18 cellular contexts compared by ENCODE assay signal in the genomic region with DNA sequence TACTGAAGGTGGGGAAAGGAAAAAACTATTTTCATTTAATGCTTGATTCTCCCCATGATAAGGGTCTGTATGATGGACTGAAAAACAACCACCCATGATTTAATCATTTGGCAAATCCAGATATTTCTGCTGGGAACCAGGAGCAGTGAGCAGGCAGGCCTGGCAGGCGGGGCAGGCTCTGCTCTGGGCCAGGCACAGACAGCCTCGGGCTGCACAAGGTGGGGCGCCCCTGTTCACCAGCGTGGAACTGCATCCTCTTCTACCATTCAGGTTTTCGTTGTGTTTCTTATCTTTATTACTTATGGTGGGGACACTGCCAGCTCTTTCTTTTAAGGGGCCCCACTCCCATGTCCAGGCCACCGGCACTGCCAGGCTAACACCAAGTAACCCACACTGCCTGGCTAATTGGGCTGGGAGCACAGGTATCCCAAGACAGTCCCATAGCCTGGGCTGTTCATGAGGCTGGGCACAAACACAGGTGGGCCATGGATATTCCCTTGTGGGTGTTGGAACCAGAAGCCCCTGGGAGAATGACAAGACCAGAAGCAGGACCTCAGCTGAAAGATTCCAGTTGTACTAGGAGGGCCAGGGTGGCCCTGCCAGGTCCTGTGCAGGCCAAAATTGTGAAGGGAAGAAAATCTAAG. TPM values are rescaled to one million over a fixed set of nuclear protein-coding genes. Genes with fewer than 3 reads are reported as not detected.
DNase-seq lines count a peak whose midpoint lies in the region; ATAC-seq and TF ChIP-seq lines count a peak whose summit lies in the region.
"Had no signal": no experiment of that assay in that cellular context is flagged by ENCODE, and none has a peak within 500 bp of the region (broad histone marks: within the 10 kb centered on the region; RNA-seq: fewer than 3 reads in every experiment).

No MANE protein-coding gene starts in this region.

- H3K4me1 ChIP-seq in mammary epithelial cell (ENCODE audit: insufficient read depth, low read length) (peaks cover 18% of the 10 kb centered on the region), breast epithelium (peaks cover 0 to 4% of the 10 kb centered on the region in 2 donors)
- H3K4me1 ChIP-seq: adrenal gland had no signal

- H3K9me3 Mint-ChIP-seq in brain: no peaks in the 10 kb centered on the region
- H3K9me3 Mint-ChIP-seq in memory B cell: no peaks in the 10 kb centered on the region
- no peaks in the 10 kb centered on the region for H3K9me3 Mint-ChIP-seq in stimulated activated memory B cell treated with anti-CD40 and anti-IgM and Interleukin-4, amounts not matched to agents 10 μg/mL and 1 μg/mL and 100 μg/mL, for 72 hours
- H3K9me3 Mint-ChIP-seq: activated CD8-positive, alpha-beta T cell treated with anti-CD3 and anti-CD28 coated beads for 36 hours had no signal

- peak overlapping the region in 1 of 5 experiments; percentile 77 for H3K4me3 Mint-ChIP-seq in brain
- no peak overlapping the region for H3K4me3 Mint-ChIP-seq in memory B cell
- no peak overlapping the region for H3K4me3 Mint-ChIP-seq in stimulated activated memory B cell treated with anti-CD40 and anti-IgM and Interleukin-4, amounts not matched to agents 10 μg/mL and 1 μg/mL and 100 μg/mL, for 72 hours
- H3K4me3 Mint-ChIP-seq: activated CD8-positive, alpha-beta T cell treated with anti-CD3 and anti-CD28 coated beads for 36 hours had no signal

- peak overlapping the region; percentile 21 for H2AFZ ChIP-seq in mammary epithelial cell (ENCODE audit: low read depth, low read length)

- CTCF ChIA-PET in mammary epithelial cell (lab: Charles Lee; ENCODE audit: low non-redundant PET): no interaction called here

- 84% methylated on average over 5 of the region's 6 CpGs for WGBS in mammary epithelial cell (ENCODE audit: low coverage, missing lambda C conversion rate)

- BruUV-seq in mammary epithelial cell (replicated peaks; lab: Mats Ljungman, UMichigan): no TSS peak

- TF ChIP-seq POLR2A in breast epithelium (IDR thresholded peaks at IDR 0.05): no peak

- H3K9ac ChIP-seq in mammary epithelial cell (ENCODE audit: insufficient read depth, low read length): no peak overlapping the region

- ATAC-seq in memory B cell (ENCODE audit: low read depth) (peak; percentile 34), HG03354 (IDR thresholded peaks at IDR 0.05; ENCODE audit: poor library complexity, severe bottlenecking, unreplicated experiment) (no peak)
- ATAC-seq in stimulated activated memory B cell treated with anti-CD40 and anti-IgM and Interleukin-4, amounts not matched to agents 10 μg/mL and 1 μg/mL and 100 μg/mL, for 72 hours: peak; percentile 51
- ATAC-seq: activated CD8-positive, alpha-beta T cell treated with anti-CD3 and anti-CD28 coated beads for 36 hours had no signal

- no peaks in the 10 kb centered on the region for H3K27me3 ChIP-seq in mammary epithelial cell (ENCODE audit: insufficient read depth, low read length)
- no peaks in the 10 kb centered on the region for H3K27me3 ChIP-seq in breast epithelium
- H3K27me3 ChIP-seq: adrenal gland, heart right ventricle, MG63, stomach had no signal

- no peak overlapping the region for H3K27ac ChIP-seq in mammary epithelial cell (ENCODE audit: insufficient read depth, low read depth, low read length)
- no peak overlapping the region for H3K27ac ChIP-seq in breast epithelium
- H3K27ac ChIP-seq: adrenal gland had no signal

- dilution Hi-C loops in mammary epithelial cell (cut with HindIII; ENCODE audit: low sequenced_read_pairs): no loop called here

- no peaks in the 10 kb centered on the region for H3K79me2 ChIP-seq in mammary epithelial cell (ENCODE audit: insufficient read depth, low read length)

- H3K27ac Mint-ChIP-seq in brain (peak overlapping the region in 4 of 5 experiments; percentile 13 to 99 (median 95)), memory B cell (no peak overlapping the region)
- no peak overlapping the region for H3K27ac Mint-ChIP-seq in stimulated activated memory B cell treated with anti-CD40 and anti-IgM and Interleukin-4, amounts not matched to agents 10 μg/mL and 1 μg/mL and 100 μg/mL, for 72 hours
- H3K27ac Mint-ChIP-seq: activated CD8-positive, alpha-beta T cell treated with anti-CD3 and anti-CD28 coated beads for 36 hours had no signal

- H3K36me3 ChIP-seq in mammary epithelial cell (ENCODE audit: insufficient read depth, low read length): no peaks in the 10 kb centered on the region
- no peaks in the 10 kb centered on the region for H3K36me3 ChIP-seq in breast epithelium
- H3K36me3 ChIP-seq: adrenal gland, heart right ventricle, MG63, stomach had no signal

- no peak overlapping the region for H3K4me2 ChIP-seq in mammary epithelial cell (ENCODE audit: insufficient read depth, low read depth, low read length)

- DNase-seq in mammary epithelial cell (no peak), breast epithelium (ENCODE audit: low spot score in 2 of 2) (no peak), memory B cell (ENCODE audit: low spot score in 2 of 2) (no peak), NCI-H2196 treated with DMSO at 0.1 percent for 48 hours (lab: John Stamatoyannopoulos, UW; ENCODE audit: unreplicated experiment) (no peak)
- no peak for DNase-seq in activated CD8-positive, alpha-beta memory T cell treated with anti-CD3 and anti-CD28 coated beads, Interleukin-2, amount 50 U/mL, for 48 hours
- DNase-seq: 8988T; activated CD8-positive, alpha-beta T cell treated with anti-CD3 and anti-CD28 coated beads for 36 hours; activated naive CD4-positive, alpha-beta T cell; adrenal gland; AML-193; heart right ventricle; MG63; NCI-H2107; stimulated activated CD4-positive, alpha-beta T cell treated with anti-CD3 and anti-CD28 coated beads, Interleukin-4, amount 100 ng/mL, for 4 hours; stomach had no signal

- H3K4me1 Mint-ChIP-seq in brain: peaks cover 43% of the 10 kb centered on the region
- H3K4me1 Mint-ChIP-seq in memory B cell: no peaks in the 10 kb centered on the region
- H3K4me1 Mint-ChIP-seq in stimulated activated memory B cell treated with anti-CD40 and anti-IgM and Interleukin-4, amounts not matched to agents 10 μg/mL and 1 μg/mL and 100 μg/mL, for 72 hours: no peaks in the 10 kb centered on the region

- in situ Hi-C loops in mammary epithelial cell (cut with MboI; ENCODE audit: low sequenced_read_pairs in 2 of 2): no loop called here

- H3K27me3 Mint-ChIP-seq in brain (no peaks in the 10 kb centered on the region), memory B cell (no peaks in the 10 kb centered on the region)
- no peaks in the 10 kb centered on the region for H3K27me3 Mint-ChIP-seq in stimulated activated memory B cell treated with anti-CD40 and anti-IgM and Interleukin-4, amounts not matched to agents 10 μg/mL and 1 μg/mL and 100 μg/mL, for 72 hours
- H3K27me3 Mint-ChIP-seq: activated CD8-positive, alpha-beta T cell treated with anti-CD3 and anti-CD28 coated beads for 36 hours had no signal

- H3K36me3 Mint-ChIP-seq in brain: no peaks in the 10 kb centered on the region
- no peaks in the 10 kb centered on the region for H3K36me3 Mint-ChIP-seq in memory B cell
- no peaks in the 10 kb centered on the region for H3K36me3 Mint-ChIP-seq in stimulated activated memory B cell treated with anti-CD40 and anti-IgM and Interleukin-4, amounts not matched to agents 10 μg/mL and 1 μg/mL and 100 μg/mL, for 72 hours

- H3K9me3 ChIP-seq in mammary epithelial cell (replicated peaks; ENCODE audit: insufficient read depth, low read length) (no peaks in the 10 kb centered on the region), breast epithelium (no peaks in the 10 kb centered on the region)
- H3K9me3 ChIP-seq: adrenal gland, heart right ventricle, MG63, stomach had no signal

- no peaks in the 10 kb centered on the region for H4K20me1 ChIP-seq in mammary epithelial cell (ENCODE audit: insufficient read depth, low read length)

- intact Hi-C loops in mammary epithelial cell (cut with micrococcal nuclease): no loop called here
- intact Hi-C loops in breast epithelium (cut with DNase I; ENCODE audit: low total_unique reads): no loop called here

- H3K4me3 ChIP-seq in mammary epithelial cell (replicated peaks in 1 of 3; ENCODE audit: insufficient read depth in 1 of 3, low read depth in 2 of 3, low read length in 3 of 3) (no peak overlapping the region), breast epithelium (no peak overlapping the region)
- H3K4me3 ChIP-seq: MG63 had no signal

- TF ChIP-seq CTCF in mammary epithelial cell (conservative IDR thresholded peaks at IDR 0.05 in 1 of 2, IDR thresholded peaks at IDR 0.05 in 1 of 2; ENCODE audit: extremely low read depth in 1 of 2, insufficient read depth in 1 of 2, low read depth in 1 of 2, low read length in 2 of 2) (no peak), breast epithelium (IDR thresholded peaks at IDR 0.05) (no peak), brain (conservative IDR thresholded peaks at IDR 0.05) (no peak)

RNA-seq across cellular contexts. Expression of gene RALBP1, which starts 57.1 kb away (rescaled TPM):
- total RNA-seq in mammary epithelial cell: 10 to 100 TPM; 59.1 to 72.2 TPM
- polyA plus RNA-seq in mammary epithelial cell: 51.2 TPM
- polyA minus RNA-seq in mammary epithelial cell: 41.0 TPM
- 10 to 100 TPM; 67.2 to 91.2 (median 82.2) TPM for total RNA-seq in breast epithelium
- polyA plus RNA-seq in brain (ENCODE audit: insufficient read depth, low read depth, low replicate concordance): 56.8 TPM

Comparison
In these comparisons a context has a peak if more than half of its experiments do, and no peak if none do; other contexts are left out.
1. H3K27ac Mint-ChIP-seq: peak in brain (4 of 5); none in memory B cell (single experiment) and stimulated activated memory B cell treated with anti-CD40 and anti-IgM and Interleukin-4, amounts not matched to agents 10 μg/mL and 1 μg/mL and 100 μg/mL, for 72 hours (single experiment).